In genomic region chr10:33155720-33156638, GRCh38 we compare ENCODE assay signal across 1 cellular context.
TF ChIP-seq lines count a peak whose summit lies in the region.

No MANE protein-coding gene starts in this region.

TF ChIP-seq in HepG2, 621 proteins besides CTCF, POLR2A, EP300 and RAD21 (continued from another document and continues in another):
- no peak for TF ChIP-seq SRSF9 (IDR thresholded peaks at IDR 0.05; ENCODE audit: borderline replicate concordance, insufficient read depth, low read depth, low read length, poor library complexity, severe bottlenecking)
- TF ChIP-seq ARID5B (CRISPR knock-in tag; IDR thresholded peaks at IDR 0.05): peak; percentile 100
- TF ChIP-seq NCOA2 (CRISPR knock-in tag; IDR thresholded peaks at IDR 0.05): peak; percentile 100
- no peak for TF ChIP-seq ZNF318 (CRISPR knock-in tag; IDR thresholded peaks at IDR 0.05)
- TF ChIP-seq ZNF782 (CRISPR knock-in tag; IDR thresholded peaks at IDR 0.05; ENCODE audit: borderline replicate concordance): no peak
- TF ChIP-seq MIER2 (CRISPR knock-in tag; IDR thresholded peaks at IDR 0.05): peak; percentile 87
- no peak for TF ChIP-seq BORCS8-MEF2B (CRISPR knock-in tag; IDR thresholded peaks at IDR 0.05)
- TF ChIP-seq ZHX1 (CRISPR knock-in tag; IDR thresholded peaks at IDR 0.05; ENCODE audit: low read depth): no peak
- peak; percentile 88; the same call in 1 of the 2 replicates for TF ChIP-seq ZSCAN9 (CRISPR knock-in tag; IDR thresholded peaks at IDR 0.05; ENCODE audit: borderline replicate concordance)
- TF ChIP-seq PBX3 (CRISPR knock-in tag; IDR thresholded peaks at IDR 0.05; ENCODE audit: borderline replicate concordance): no peak
- TF ChIP-seq ZNF616 (CRISPR knock-in tag; IDR thresholded peaks at IDR 0.05; ENCODE audit: low read depth): no peak
- TF ChIP-seq NFIC (IDR thresholded peaks at IDR 0.05; ENCODE audit: low read length): peak; percentile 98
- TF ChIP-seq MEIS2 (CRISPR knock-in tag; IDR thresholded peaks at IDR 0.05): peak; percentile 82; the same call in 1 of the 2 replicates
- TF ChIP-seq ZNF83 (CRISPR knock-in tag; IDR thresholded peaks at IDR 0.05; ENCODE audit: borderline replicate concordance): no peak
- TF ChIP-seq ZNF589 (CRISPR knock-in tag; conservative IDR thresholded peaks at IDR 0.05): peak; percentile 65; the same call in 1 of the 2 replicates
- no peak for TF ChIP-seq ZNF570 (CRISPR knock-in tag; IDR thresholded peaks at IDR 0.05; ENCODE audit: borderline replicate concordance)
- TF ChIP-seq SKIL (CRISPR knock-in tag; IDR thresholded peaks at IDR 0.05; ENCODE audit: borderline replicate concordance): peak; percentile 74; the same call in 1 of the 2 replicates
- no peak for TF ChIP-seq KDM4B (CRISPR knock-in tag; IDR thresholded peaks at IDR 0.05)
- TF ChIP-seq ZHX2 (IDR thresholded peaks at IDR 0.05; ENCODE audit: low read depth): no peak
- peak; percentile 76; the same call in 1 of the 2 replicates for TF ChIP-seq ZHX2 (CRISPR knock-in tag; IDR thresholded peaks at IDR 0.05; ENCODE audit: borderline replicate concordance)
- TF ChIP-seq ATAD3A (CRISPR knock-in tag; IDR thresholded peaks at IDR 0.05): no peak
- peak; percentile 85 for TF ChIP-seq JUND (CRISPR knock-in tag; IDR thresholded peaks at IDR 0.05)
- TF ChIP-seq THRA (CRISPR knock-in tag; IDR thresholded peaks at IDR 0.05; ENCODE audit: borderline replicate concordance): peak; percentile 84
- TF ChIP-seq RBFOX2 (IDR thresholded peaks at IDR 0.05; ENCODE audit: low read depth, low read length): no peak
- no peak for TF ChIP-seq ZNF562 (CRISPR knock-in tag; IDR thresholded peaks at IDR 0.05; ENCODE audit: borderline replicate concordance)
